In genomic region chr3:41612853-41613252, GRCh38 we compare ENCODE assay signal across 5 cellular contexts.
"Had no signal": no experiment of that assay in that cellular context is flagged by ENCODE, and none has a peak within 500 bp of the region (broad histone marks: within the 10 kb centered on the region; RNA-seq: fewer than 3 reads in every experiment).

No MANE protein-coding gene starts in this region.

- H3K4me1 Mint-ChIP-seq: GM23338, H9, IgD-negative memory B cell had no signal

- DNase-seq: H9, HCEC 1CT, KBM-7 had no signal

- H3K4me3 Mint-ChIP-seq: GM23338, H9, IgD-negative memory B cell had no signal

- H3K9me3 Mint-ChIP-seq: GM23338, H9, IgD-negative memory B cell had no signal

- H3K27ac Mint-ChIP-seq: GM23338, IgD-negative memory B cell had no signal

- H3K27me3 Mint-ChIP-seq: IgD-negative memory B cell had no signal
